Comparison of ENCODE assay signal across 8 cellular contexts in genomic region chr11:35618497-35619029, GRCh38. TPM values are rescaled to one million over a fixed set of nuclear protein-coding genes. Genes with fewer than 3 reads are reported as not detected.
DNase-seq lines count a peak whose midpoint lies in the region; ATAC-seq and TF ChIP-seq lines count a peak whose summit lies in the region.

No MANE protein-coding gene starts in this region.

- no peaks in the 10 kb centered on the region for H3K36me3 Mint-ChIP-seq in natural killer cell treated with Interleukin-12 subunit alpha and Interleukin-12 subunit beta and Interleukin-15 and Interleukin-18, amount 100 ng/mL, for 72 hours

- H3K36me3 ChIP-seq in Panc1 (ENCODE audit: control insufficient read depth, insufficient read depth, low read length) = no peaks in the 10 kb centered on the region

- H3K27me3 Mint-ChIP-seq in natural killer cell treated with Interleukin-12 subunit alpha and Interleukin-12 subunit beta and Interleukin-15 and Interleukin-18, amount 100 ng/mL, for 72 hours = peaks cover 40 to 78% of the 10 kb centered on the region in 2 donors

- POLR2A ChIA-PET in Panc1 (lab: Charles Lee) = interaction anchor here (1.0 kb wide), 1 partner anchor 206 kb away, joined by 3 read pairs; no protein-coding TSS in a partner anchor

- H3K4me1 Mint-ChIP-seq in natural killer cell treated with Interleukin-12 subunit alpha and Interleukin-12 subunit beta and Interleukin-15 and Interleukin-18, amount 100 ng/mL, for 72 hours (ENCODE audit: low read depth in 2 of 2) = peaks cover 4 to 5% of the 10 kb centered on the region in 2 donors

- no peak for TF ChIP-seq CTCF in Panc1 (IDR thresholded peaks at IDR 0.05)

- H3K4me1 ChIP-seq in Panc1 (ENCODE audit: control insufficient read depth, insufficient read depth, low read length) = peaks cover 50% of the 10 kb centered on the region

- H3K4me3 ChIP-seq in Panc1 (ENCODE audit: low read depth in 2 of 2, low read length in 2 of 2) = peak overlapping the region; percentile 68 to 75

- DNase-seq in activated T-cell treated with anti-CD3 and anti-CD28 coated beads for 48 hours (ENCODE audit: low read depth) = peak; percentile 28
- DNase-seq in activated T-cell treated with anti-CD3 and anti-CD28 coated beads, Interleukin-2, amount 50 U/mL, for 1 hour = no peak
- no peak for DNase-seq in Panc1 (ENCODE audit: low read depth, low spot score)
- DNase-seq in epithelial cell of prostate (ENCODE audit: low read depth, low spot score) = no peak
- no peak for DNase-seq in natural killer cell treated with Interleukin-12 subunit alpha and Interleukin-12 subunit beta and Interleukin-15 and Interleukin-18, amount 100 ng/mL, for 72 hours (ENCODE audit: low spot score)
- no peak for DNase-seq in NCI-H187 (lab: John Stamatoyannopoulos, UW)
- no peak for DNase-seq in Ammon's horn (ENCODE audit: low spot score)

- ATAC-seq in HG02610 (IDR thresholded peaks at IDR 0.05; ENCODE audit: unreplicated experiment) (peak; percentile 52), Panc1 (peak; percentile 57)
- ATAC-seq in natural killer cell treated with Interleukin-12 subunit alpha and Interleukin-12 subunit beta and Interleukin-15 and Interleukin-18, amount 100 ng/mL, for 72 hours = peak; percentile 46 to 68

- no peaks in the 10 kb centered on the region for H3K9me3 ChIP-seq in Panc1 (ENCODE audit: control insufficient read depth, insufficient read depth, low read depth, low read length)

- intact Hi-C loops in Panc1 (cut with micrococcal nuclease; ENCODE audit: unreplicated experiment) = loop anchor here (5.0 to 10.0 kb wide), 3 partner anchors 204 to 529 kb away; no protein-coding TSS in a partner anchor

- H3K27ac ChIP-seq in Panc1 (ENCODE audit: low read length) (peak overlapping the region; percentile 85; the same call in 1 of the 2 replicates), epithelial cell of prostate (peak overlapping the region; percentile 98)

- H3K27ac Mint-ChIP-seq in natural killer cell treated with Interleukin-12 subunit alpha and Interleukin-12 subunit beta and Interleukin-15 and Interleukin-18, amount 100 ng/mL, for 72 hours = no peak overlapping the region

- H3K27me3 ChIP-seq in Panc1 (ENCODE audit: control insufficient read depth, insufficient read depth, low read length) = no peaks in the 10 kb centered on the region; the same call in 1 of the 2 replicates

- in situ Hi-C loops in Panc1 (cut with HindIII; ENCODE audit: low pct_unique_long_range_greater_than_20kb, low sequenced_read_pairs) = no loop called here

- no TSS peak for BruUV-seq in Panc1 (replicated peaks; lab: Mats Ljungman, UMichigan)

- H3K9me3 Mint-ChIP-seq in natural killer cell treated with Interleukin-12 subunit alpha and Interleukin-12 subunit beta and Interleukin-15 and Interleukin-18, amount 100 ng/mL, for 72 hours = no peaks in the 10 kb centered on the region

- CTCF ChIA-PET in Panc1 (lab: Charles Lee) = interaction anchor here (0.6 to 1.0 kb wide), 3 partner anchors 131 to 616 kb away, joined by 3 to 7 read pairs (median 5); no protein-coding TSS in a partner anchor

- no peak overlapping the region for H3K4me3 Mint-ChIP-seq in natural killer cell treated with Interleukin-12 subunit alpha and Interleukin-12 subunit beta and Interleukin-15 and Interleukin-18, amount 100 ng/mL, for 72 hours

RNA-seq across cellular contexts. Expression of gene FJX1, which starts 0.3 kb away (rescaled TPM):
- 31.1 TPM for total RNA-seq in Panc1 (2021; ENCODE audit: unreplicated experiment)
- 21.8 TPM for polyA plus RNA-seq in Panc1 (2012; ENCODE audit: insufficient read length)
- total RNA-seq in natural killer cell treated with Interleukin-12 subunit alpha and Interleukin-12 subunit beta and Interleukin-15 and Interleukin-18, amount 100 ng/mL, for 72 hours = 1 to 10 TPM in 1 of 2 donors, under 1 TPM in 1; 0.55 to 1.8 TPM

RNA-seq across cellular contexts. Expression of gene TRIM44, which starts 44.0 kb away (rescaled TPM):
- 80.3 TPM for total RNA-seq in Panc1 (2021; ENCODE audit: unreplicated experiment)
- polyA plus RNA-seq in Panc1 (2012; ENCODE audit: insufficient read length) = 51.1 TPM
- 10 to 100 TPM; 38.1 to 40.6 TPM for total RNA-seq in natural killer cell treated with Interleukin-12 subunit alpha and Interleukin-12 subunit beta and Interleukin-15 and Interleukin-18, amount 100 ng/mL, for 72 hours

Comparison
In these comparisons a context has a peak if more than half of its experiments do, and no peak if none do; other contexts are left out.
1. RNA of gene FJX1, which starts 0.3 kb away (total RNA-seq): 31.1 TPM in Panc1 (single experiment); 0.55 to 1.8 TPM in natural killer cell treated with Interleukin-12 subunit alpha and Interleukin-12 subunit beta and Interleukin-15 and Interleukin-18, amount 100 ng/mL, for 72 hours; every median in the first group is over 10 times any median in the second.
2. Peak in every context shown above with its lines, with median percentiles within 50 percentile points of each other: ATAC-seq.